ENCODE assay signal across 9 cellular contexts in the genomic region with DNA sequence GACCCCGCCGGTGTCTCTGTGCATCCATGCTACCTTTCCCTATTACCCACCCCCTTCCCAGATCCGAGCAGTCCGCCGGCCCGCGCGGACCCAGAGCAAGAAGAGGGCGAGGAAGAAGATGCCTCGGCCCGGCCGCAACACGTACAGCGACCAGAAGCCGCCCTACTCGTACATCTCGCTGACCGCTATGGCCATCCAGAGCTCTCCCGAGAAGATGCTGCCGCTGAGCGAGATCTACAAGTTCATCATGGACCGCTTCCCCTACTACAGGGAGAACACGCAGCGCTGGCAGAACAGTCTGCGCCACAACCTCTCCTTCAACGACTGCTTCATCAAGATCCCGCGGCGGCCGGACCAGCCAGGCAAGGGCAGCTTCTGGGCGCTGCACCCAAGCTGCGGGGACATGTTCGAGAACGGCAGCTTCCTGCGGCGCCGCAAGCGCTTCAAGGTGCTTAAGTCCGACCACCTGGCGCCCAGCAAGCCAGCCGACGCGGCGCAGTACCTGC. TPM values are rescaled to one million over a fixed set of nuclear protein-coding genes. Genes with fewer than 3 reads are reported as not detected.
DNase-seq lines count a peak whose midpoint lies in the region; ATAC-seq and TF ChIP-seq lines count a peak whose summit lies in the region.
"Had no signal": no experiment of that assay in that cellular context is flagged by ENCODE, and none has a peak within 500 bp of the region (broad histone marks: within the 10 kb centered on the region; RNA-seq: fewer than 3 reads in every experiment).

No MANE protein-coding gene starts in this region.

- H3K9ac ChIP-seq in skeletal muscle tissue (ENCODE audit: low read depth in 1 of 3, low read length in 3 of 3): no peak overlapping the region

- peaks cover 85 to 94% (median 92%) of the 10 kb centered on the region in 3 donors for H3K27me3 ChIP-seq in skeletal muscle tissue (ENCODE audit: control insufficient read depth in 3 of 3, insufficient read depth in 3 of 3, low read length in 3 of 3)

- ATAC-seq in GM18511 (IDR thresholded peaks at IDR 0.05; ENCODE audit: unreplicated experiment): no peak

- H3K4me3 ChIP-seq in fibroblast of mammary gland (ENCODE audit: control insufficient read depth, low read depth, low read length) (no peak overlapping the region), skeletal muscle tissue (ENCODE audit: low read length in 3 of 3) (peak overlapping the region; percentile 23 to 66 (median 45))

- DNase-seq in DMS 273 (lab: John Stamatoyannopoulos, UW; ENCODE audit: unreplicated experiment) (peak; percentile 49), DMS 273 treated with DMSO at 0.1 percent for 48 hours (lab: John Stamatoyannopoulos, UW) (no peak), SW 1271 (lab: John Stamatoyannopoulos, UW) (peak; percentile 30 to 49), fibroblast of mammary gland (ENCODE audit: low read depth) (peak; percentile 20), superior temporal gyrus (ENCODE audit: extremely low spot score) (no peak), KG1 (lab: John Stamatoyannopoulos, UW) (no peak)

- TF ChIP-seq CTCF in fibroblast of mammary gland (conservative IDR thresholded peaks at IDR 0.05; ENCODE audit: control insufficient read depth, insufficient read depth, low read depth, low read length): no peak

- H3K9me3 ChIP-seq in skeletal muscle tissue (ENCODE audit: control insufficient read depth in 3 of 3, low read length in 3 of 3): no peaks in the 10 kb centered on the region

- peaks cover 23 to 38% (median 27%) of the 10 kb centered on the region in 3 donors for H3K4me1 ChIP-seq in skeletal muscle tissue (ENCODE audit: control insufficient read depth in 3 of 3, insufficient read depth in 3 of 3, low read length in 3 of 3)

- H3K36me3 ChIP-seq in skeletal muscle tissue (ENCODE audit: control insufficient read depth in 3 of 3, insufficient read depth in 3 of 3, low read length in 3 of 3): no peaks in the 10 kb centered on the region

- no peak overlapping the region for H3K27ac ChIP-seq in skeletal muscle tissue (ENCODE audit: low read depth, low read length)
- H3K27ac ChIP-seq: 22Rv1 had no signal

RNA-seq across cellular contexts. Expression of gene FOXB1, which starts 0.8 kb away (rescaled TPM):
- not detected for total RNA-seq in skeletal muscle tissue

Comparison
In these comparisons a context has a peak if more than half of its experiments do, and no peak if none do; other contexts are left out.
1. DNase-seq: peak in DMS 273 (single experiment), SW 1271 (2 of 2) and fibroblast of mammary gland (single experiment); none in DMS 273 treated with DMSO at 0.1 percent for 48 hours (single experiment), superior temporal gyrus (single experiment) and KG1 (single experiment).